Comparison of ENCODE assay signal across 8 cellular contexts in the genomic region with DNA sequence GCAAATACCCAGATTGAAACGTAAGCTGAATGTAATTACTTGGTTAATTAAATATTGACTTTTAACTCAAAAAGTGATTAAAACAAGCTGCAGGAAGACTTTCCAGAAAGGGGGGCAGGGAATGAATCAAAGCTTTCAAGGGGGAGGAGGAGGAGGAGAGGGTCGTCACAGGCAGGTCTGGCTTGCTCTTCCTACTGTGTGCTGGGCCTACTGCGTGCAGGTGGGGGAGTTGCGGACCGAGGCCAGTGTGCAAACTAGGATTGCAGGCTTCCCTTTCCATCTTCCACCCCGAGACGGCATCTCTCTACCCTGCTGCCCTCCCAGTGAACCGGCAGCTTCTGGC. TPM values are rescaled to one million over a fixed set of nuclear protein-coding genes. Genes with fewer than 3 reads are reported as not detected.
DNase-seq lines count a peak whose midpoint lies in the region; ATAC-seq and TF ChIP-seq lines count a peak whose summit lies in the region.

No MANE protein-coding gene starts in this region.

- H3K4me3 Mint-ChIP-seq in Calu3 (ENCODE audit: low read depth, unreplicated experiment), result peak overlapping the region; percentile 84

- POLR2A ChIA-PET in Panc1 (lab: Charles Lee), result no interaction called here

- DNase-seq in Calu3 (no peak), Panc1 (ENCODE audit: low read depth, low spot score) (no peak), fibroblast of lung (ENCODE audit: low read depth in 2 of 2) (no peak), ovary (no peak), NCI-H526 treated with DMSO at 0.1 percent for 48 hours (lab: John Stamatoyannopoulos, UW) (no peak), NCI-H128 (lab: John Stamatoyannopoulos, UW; ENCODE audit: unreplicated experiment) (no peak)

- no peaks in the 10 kb centered on the region for H3K9me3 ChIP-seq in Panc1 (ENCODE audit: control insufficient read depth, insufficient read depth, low read depth, low read length)
- no peaks in the 10 kb centered on the region for H3K9me3 ChIP-seq in fibroblast of lung (ENCODE audit: control insufficient read depth, insufficient read depth, low read depth, low read length)
- H3K9me3 ChIP-seq in ovary, result no peaks in the 10 kb centered on the region

- H3K27me3 ChIP-seq in Panc1 (ENCODE audit: control insufficient read depth, insufficient read depth, low read length), result peaks cover 13% of the 10 kb centered on the region
- peaks cover 29% of the 10 kb centered on the region for H3K27me3 ChIP-seq in fibroblast of lung (ENCODE audit: control insufficient read depth, insufficient read depth, low read length)
- H3K27me3 ChIP-seq in ovary, result no peaks in the 10 kb centered on the region

- TF ChIP-seq EP300 in ovary (IDR thresholded peaks at IDR 0.05), result no peak

- no peak overlapping the region for H3K9ac ChIP-seq in fibroblast of lung (ENCODE audit: insufficient read depth, low read length)

- H2AFZ ChIP-seq in fibroblast of lung (ENCODE audit: low read length), result no peak overlapping the region

- peaks cover 33% of the 10 kb centered on the region for H3K4me1 Mint-ChIP-seq in Calu3 (ENCODE audit: low read depth, unreplicated experiment)

- H4K20me1 ChIP-seq in fibroblast of lung (ENCODE audit: control insufficient read depth, extremely low read depth, insufficient read depth, low read length), result no peaks in the 10 kb centered on the region

- H3K4me2 ChIP-seq in fibroblast of lung (ENCODE audit: extremely low read depth, insufficient read depth, low read length), result peak overlapping the region; percentile 25

- no peaks in the 10 kb centered on the region for H3K9me3 Mint-ChIP-seq in Calu3 (ENCODE audit: low read depth, unreplicated experiment)

- CTCF ChIA-PET in Calu3 (lab: Charles Lee), result interaction anchor here (1.6 kb wide), 3 partner anchors 10 to 511 kb away, joined by 4 to 6 read pairs (median 5); no protein-coding TSS in a partner anchor
- CTCF ChIA-PET in Panc1 (lab: Charles Lee), result no interaction called here

- peaks cover 25% of the 10 kb centered on the region for H3K36me3 Mint-ChIP-seq in Calu3 (ENCODE audit: insufficient read depth, unreplicated experiment)

- no TSS peak for BruUV-seq in Calu3 (replicated peaks; lab: Mats Ljungman, UMichigan)
- BruUV-seq in Panc1 (replicated peaks; lab: Mats Ljungman, UMichigan), result no TSS peak

- intact Hi-C loops in Calu3 (cut with micrococcal nuclease; ENCODE audit: unreplicated experiment) (loop anchor here (10.0 kb wide), 1 partner anchor 191 kb away; no protein-coding TSS in a partner anchor), Panc1 (cut with micrococcal nuclease; ENCODE audit: unreplicated experiment) (no loop called here), ovary (cut with DNase I) (loop anchor here (5.0 to 10.0 kb wide), 8 partner anchors 59 to 511 kb away; no protein-coding TSS in a partner anchor)

- 2 to 4% (median 2%) methylated on average over 8 of the region's 8 CpGs for WGBS in ovary, 3 donors

- TF ChIP-seq CTCF in Calu3 (IDR thresholded peaks at IDR 0.05; ENCODE audit: unreplicated experiment) (no peak), Panc1 (IDR thresholded peaks at IDR 0.05) (no peak), fibroblast of lung (conservative IDR thresholded peaks at IDR 0.05 in 1 of 2, IDR thresholded peaks at IDR 0.05 in 1 of 2; ENCODE audit: low read depth in 1 of 2, low read length in 2 of 2) (no peak), ovary (IDR thresholded peaks at IDR 0.05) (no peak)

- H3K4me1 ChIP-seq in Panc1 (ENCODE audit: control insufficient read depth, insufficient read depth, low read length) (no peaks in the 10 kb centered on the region), fibroblast of lung (ENCODE audit: control insufficient read depth, extremely low read depth, insufficient read depth, low read length) (no peaks in the 10 kb centered on the region), ovary (ENCODE audit: insufficient read depth) (peaks cover 12% of the 10 kb centered on the region)

- ATAC-seq in Panc1, result no peak
- ATAC-seq in GM18858 (IDR thresholded peaks at IDR 0.05; ENCODE audit: unreplicated experiment), result no peak
- no peak for ATAC-seq in HG03342 (IDR thresholded peaks at IDR 0.05; ENCODE audit: unreplicated experiment)

- no peak for TF ChIP-seq POLR2A in ovary (IDR thresholded peaks at IDR 0.05)

- no peaks in the 10 kb centered on the region for H3K79me2 ChIP-seq in fibroblast of lung (ENCODE audit: control insufficient read depth, insufficient read depth, low read length)

- no peak overlapping the region for H3K27ac Mint-ChIP-seq in Calu3 (ENCODE audit: unreplicated experiment)

- H3K27ac ChIP-seq in Panc1 (ENCODE audit: low read length) (no peak overlapping the region), fibroblast of lung (ENCODE audit: insufficient read depth, low read length) (no peak overlapping the region), ovary (peak overlapping the region in 1 of 2 donors; percentile 92)

- in situ Hi-C loops in Panc1 (cut with HindIII; ENCODE audit: low pct_unique_long_range_greater_than_20kb, low sequenced_read_pairs), result no loop called here

- no peaks in the 10 kb centered on the region for H3K36me3 ChIP-seq in Panc1 (ENCODE audit: control insufficient read depth, insufficient read depth, low read length)
- no peaks in the 10 kb centered on the region for H3K36me3 ChIP-seq in fibroblast of lung (ENCODE audit: control insufficient read depth, insufficient read depth, low read length)
- no peaks in the 10 kb centered on the region for H3K36me3 ChIP-seq in ovary

- no peaks in the 10 kb centered on the region for H3K27me3 Mint-ChIP-seq in Calu3 (ENCODE audit: unreplicated experiment)

- peak overlapping the region; percentile 40 to 45; a peak in 3 of 4 replicates for H3K4me3 ChIP-seq in Panc1 (ENCODE audit: low read depth in 2 of 2, low read length in 2 of 2)
- peak overlapping the region in 2 of 4 experiments; percentile 48 to 56 for H3K4me3 ChIP-seq in fibroblast of lung (replicated peaks in 1 of 4; ENCODE audit: control extremely low read depth in 1 of 4, insufficient read depth in 1 of 4, low read depth in 3 of 4, low read length in 4 of 4)
- peak overlapping the region; percentile 55 for H3K4me3 ChIP-seq in ovary

RNA-seq across cellular contexts. Expression of a gene that starts 1.1 kb away (rescaled TPM):
- total RNA-seq in Calu3 (2022), result 112 and 120 TPM in 2 replicates
- 1.4 TPM for total RNA-seq in Panc1 (2021; ENCODE audit: unreplicated experiment)
- 0.61 TPM for polyA plus RNA-seq in Panc1 (2012; ENCODE audit: insufficient read length)
- 9.6 and 28.0 TPM in 2 replicates for total RNA-seq in fibroblast of lung
- polyA plus RNA-seq in fibroblast of lung, result 0.26 and 0.32 TPM in 2 replicates
- 0.98 and 1.6 TPM in 2 replicates for polyA plus RNA-seq in fibroblast of lung (2012)
- polyA minus RNA-seq in fibroblast of lung (ENCODE audit: low replicate concordance), result 4.3 and 4.7 TPM in 2 replicates
- total RNA-seq in ovary, result 100 to 1,000 TPM; 128 to 423 (median 362) TPM
- polyA plus RNA-seq in ovary, result 100 to 1,000 TPM; 170 to 406 TPM
